Comparison of ENCODE assay signal across 1 cellular context in the genomic region with DNA sequence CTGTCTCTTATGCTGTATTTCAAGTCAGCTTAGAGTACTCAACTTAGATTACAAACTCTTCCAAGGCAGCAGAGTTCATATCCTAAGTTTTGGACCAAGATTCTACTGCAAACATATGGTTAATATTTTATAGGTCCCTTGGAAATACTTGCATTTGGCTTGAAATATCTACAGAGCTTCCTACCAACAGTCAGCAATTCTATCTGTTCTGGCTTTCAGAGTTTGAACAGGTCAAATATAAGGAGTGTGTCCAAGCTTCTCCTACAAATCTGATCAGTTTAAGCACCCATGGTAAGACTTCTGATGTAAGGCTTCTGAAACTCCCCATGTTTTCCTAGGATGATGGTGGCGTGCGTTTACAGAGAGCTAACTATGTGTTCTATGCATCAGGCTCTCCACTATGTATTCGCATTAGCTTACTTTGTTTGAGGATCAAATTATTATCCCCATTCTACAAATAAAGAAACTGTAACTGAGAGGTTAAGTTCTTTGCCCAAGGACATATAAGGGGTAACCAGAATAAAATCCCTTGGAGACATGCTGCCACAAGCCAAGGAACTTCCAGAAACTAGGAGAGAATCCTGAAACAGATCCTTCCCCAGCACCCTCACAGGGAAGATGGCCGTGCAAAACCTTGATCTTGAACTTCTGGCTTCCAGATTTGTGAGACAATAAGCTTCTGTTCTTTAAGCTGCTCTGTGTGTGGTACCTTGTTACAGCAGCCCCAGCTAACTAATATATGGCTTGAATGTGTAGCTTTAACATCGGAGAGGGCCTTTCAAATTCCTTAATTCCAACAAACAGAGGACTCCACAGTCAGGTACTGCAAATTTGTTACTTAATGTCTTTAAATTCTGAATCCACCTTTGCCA.
TF ChIP-seq lines count a peak whose summit lies in the region.

No MANE protein-coding gene starts in this region.

TF ChIP-seq in IMR-90, 13 proteins besides CTCF, POLR2A, EP300 and RAD21:
- no peak for TF ChIP-seq RCOR1 (IDR thresholded peaks at IDR 0.05; ENCODE audit: insufficient replicate concordance, low read length)
TF ChIP-seq in IMR-90: peak in this region for 0.
